ENCODE assay signal across 3 cellular contexts in genomic region chr4:120261117-120261516, GRCh38.
TF ChIP-seq lines count a peak whose summit lies in the region.

No MANE protein-coding gene starts in this region.

TF ChIP-seq in HepG2, 621 proteins besides CTCF, POLR2A, EP300 and RAD21:
- TF ChIP-seq, protein P1, sequence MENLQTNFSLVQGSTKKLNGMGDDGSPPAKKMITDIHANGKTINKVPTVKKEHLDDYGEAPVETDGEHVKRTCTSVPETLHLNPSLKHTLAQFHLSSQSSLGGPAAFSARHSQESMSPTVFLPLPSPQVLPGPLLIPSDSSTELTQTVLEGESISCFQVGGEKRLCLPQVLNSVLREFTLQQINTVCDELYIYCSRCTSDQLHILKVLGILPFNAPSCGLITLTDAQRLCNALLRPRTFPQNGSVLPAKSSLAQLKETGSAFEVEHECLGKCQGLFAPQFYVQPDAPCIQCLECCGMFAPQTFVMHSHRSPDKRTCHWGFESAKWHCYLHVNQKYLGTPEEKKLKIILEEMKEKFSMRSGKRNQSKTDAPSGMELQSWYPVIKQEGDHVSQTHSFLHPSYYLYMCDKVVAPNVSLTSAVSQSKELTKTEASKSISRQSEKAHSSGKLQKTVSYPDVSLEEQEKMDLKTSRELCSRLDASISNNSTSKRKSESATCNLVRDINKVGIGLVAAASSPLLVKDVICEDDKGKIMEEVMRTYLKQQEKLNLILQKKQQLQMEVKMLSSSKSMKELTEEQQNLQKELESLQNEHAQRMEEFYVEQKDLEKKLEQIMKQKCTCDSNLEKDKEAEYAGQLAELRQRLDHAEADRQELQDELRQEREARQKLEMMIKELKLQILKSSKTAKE (CRISPR knock-in tag; IDR thresholded peaks at IDR 0.05; ENCODE audit: borderline replicate concordance) = no peak
- peak; percentile 42; the same call in 1 of the 2 replicates for TF ChIP-seq CEBPB (IDR thresholded peaks at IDR 0.05; ENCODE audit: borderline replicate concordance, low read depth, low read length)

TF ChIP-seq in IMR-90, 13 proteins besides CTCF, POLR2A, EP300 and RAD21:
- TF ChIP-seq CEBPB (IDR thresholded peaks at IDR 0.05; ENCODE audit: low read depth, low read length) = peak; percentile 65
- TF ChIP-seq CHD1 (IDR thresholded peaks at IDR 0.05; ENCODE audit: low read depth, low read length) = no peak
TF ChIP-seq in IMR-90: peak in this region for 1.

TF ChIP-seq in K562, 482 proteins besides CTCF, POLR2A, EP300 and RAD21:
- TF ChIP-seq MCM7 (IDR thresholded peaks at IDR 0.05) (no peak), CEBPG (CRISPR knock-in tag; IDR thresholded peaks at IDR 0.05) (no peak; the same call in 1 of the 2 replicates), CEBPG (tag; conservative IDR thresholded peaks at IDR 0.05 in 1 of 2, IDR thresholded peaks at IDR 0.05 in 1 of 2) (peak in 1 of 2 experiments; percentile 62; a peak in 2 of 4 replicates), CEBPB (tag; IDR thresholded peaks at IDR 0.05) (peak; percentile 32; the same call in 1 of the 2 replicates)
